ENCODE assay signal across 8 cellular contexts in genomic region chr3:182925330-182925943, GRCh38. TPM values are rescaled to one million over a fixed set of nuclear protein-coding genes. Genes with fewer than 3 reads are reported as not detected.
DNase-seq lines count a peak whose midpoint lies in the region; ATAC-seq and TF ChIP-seq lines count a peak whose summit lies in the region.

No MANE protein-coding gene starts in this region.

- H3K27ac Mint-ChIP-seq in activated CD4-positive, alpha-beta T cell treated with anti-CD3 and anti-CD28 coated beads, Interleukin-2, amount 10 ng/mL, durations not matched to agents 7 days and 5 days: no peak overlapping the region

- WGBS in esophagus squamous epithelium, 2 donors: 32 to 42% methylated on average over 4 of the region's 4 CpGs

- CTCF ChIA-PET in activated CD4-positive, alpha-beta T cell treated with anti-CD3 and anti-CD28 coated beads, Interleukin-2, amount 10 ng/mL, durations not matched to agents 7 days and 5 days (lab: Charles Lee): interaction anchor here (0.6 to 0.9 kb wide), 4 partner anchors 10 to 67 kb away, joined by 3 read pairs; no protein-coding TSS in a partner anchor

- POLR2A ChIA-PET in activated CD4-positive, alpha-beta T cell treated with anti-CD3 and anti-CD28 coated beads, Interleukin-2, amount 10 ng/mL, durations not matched to agents 7 days and 5 days (lab: Charles Lee): no interaction called here

- TF ChIP-seq POLR2A in esophagus squamous epithelium (IDR thresholded peaks at IDR 0.05): no peak

- no peak overlapping the region for H3K27ac ChIP-seq in esophagus squamous epithelium

- no peaks in the 10 kb centered on the region for H3K9me3 ChIP-seq in esophagus squamous epithelium

- ATAC-seq in GM21423 (IDR thresholded peaks at IDR 0.05; ENCODE audit: unreplicated experiment) (peak; percentile 94), HG03457 (IDR thresholded peaks at IDR 0.05; ENCODE audit: unreplicated experiment) (peak; percentile 90)

- H3K4me1 ChIP-seq in esophagus squamous epithelium: peaks cover 0 to 14% (median 5%) of the 10 kb centered on the region in 3 donors

- H3K36me3 ChIP-seq in esophagus squamous epithelium: peaks cover 0 to 12% (median 0%) of the 10 kb centered on the region in 3 donors

- H3K27me3 Mint-ChIP-seq in activated CD4-positive, alpha-beta T cell treated with anti-CD3 and anti-CD28 coated beads, Interleukin-2, amount 10 ng/mL, durations not matched to agents 7 days and 5 days: no peaks in the 10 kb centered on the region

- no peak overlapping the region for H3K4me3 ChIP-seq in fibroblast of villous mesenchyme (ENCODE audit: low read depth, low read length)
- H3K4me3 ChIP-seq in esophagus squamous epithelium: peak overlapping the region in 1 of 4 donors; percentile 6

- no peaks in the 10 kb centered on the region for H3K27me3 ChIP-seq in esophagus squamous epithelium

- intact Hi-C loops in esophagus squamous epithelium (cut with DNase I): no loop called here

- TF ChIP-seq CTCF in GM10266 (IDR thresholded peaks at IDR 0.05; ENCODE audit: control insufficient read depth, insufficient read depth, low read depth, missing control alignments) (no peak), fibroblast of villous mesenchyme (IDR thresholded peaks at IDR 0.05; ENCODE audit: insufficient read depth, low read depth, low read length) (no peak), esophagus squamous epithelium (IDR thresholded peaks at IDR 0.05) (no peak)

- peak; percentile 65 for DNase-seq in GM10266 (ENCODE audit: extremely low spot score)
- peak; percentile 53 for DNase-seq in fibroblast of villous mesenchyme (ENCODE audit: low read depth)
- DNase-seq in mucosa of gallbladder (ENCODE audit: low spot score): no peak
- DNase-seq in esophagus squamous epithelium (lab: John Stamatoyannopoulos, UW): no peak
- no peak for DNase-seq in activated CD4-positive, alpha-beta T cell treated with anti-CD3 and anti-CD28 coated beads, Interleukin-2, amount 10 ng/mL, durations not matched to agents 7 days and 5 days
- DNase-seq in NCI-H2196 treated with DMSO at 0.1 percent for 48 hours (lab: John Stamatoyannopoulos, UW; ENCODE audit: unreplicated experiment): no peak

- H3K36me3 Mint-ChIP-seq in activated CD4-positive, alpha-beta T cell treated with anti-CD3 and anti-CD28 coated beads, Interleukin-2, amount 10 ng/mL, durations not matched to agents 7 days and 5 days (ENCODE audit: low read depth): peaks cover 45% of the 10 kb centered on the region

- H3K4me1 Mint-ChIP-seq in activated CD4-positive, alpha-beta T cell treated with anti-CD3 and anti-CD28 coated beads, Interleukin-2, amount 10 ng/mL, durations not matched to agents 7 days and 5 days: peaks cover 6% of the 10 kb centered on the region

- no peak overlapping the region for H3K4me3 Mint-ChIP-seq in activated CD4-positive, alpha-beta T cell treated with anti-CD3 and anti-CD28 coated beads, Interleukin-2, amount 10 ng/mL, durations not matched to agents 7 days and 5 days

- H3K9me3 Mint-ChIP-seq in activated CD4-positive, alpha-beta T cell treated with anti-CD3 and anti-CD28 coated beads, Interleukin-2, amount 10 ng/mL, durations not matched to agents 7 days and 5 days: peaks cover 5% of the 10 kb centered on the region

RNA-seq across cellular contexts. Expression of gene DCUN1D1, which starts 54.9 kb away (rescaled TPM):
- total RNA-seq in fibroblast of villous mesenchyme (23.2 and 40.2 TPM in 2 replicates), mucosa of gallbladder (45.8 TPM), esophagus squamous epithelium (10 to 100 TPM; 12.6 to 32.6 (median 25.4) TPM)
- 10 to 100 TPM; 54.0 to 54.8 TPM for total RNA-seq in activated CD4-positive, alpha-beta T cell treated with anti-CD3 and anti-CD28 coated beads, Interleukin-2, amount 10 ng/mL, durations not matched to agents 7 days and 5 days

Comparison
In these comparisons a context has a peak if more than half of its experiments do, and no peak if none do; other contexts are left out.
1. DNase-seq: peak in GM10266 (single experiment) and fibroblast of villous mesenchyme (single experiment); none in mucosa of gallbladder (single experiment), esophagus squamous epithelium (single experiment), activated CD4-positive, alpha-beta T cell treated with anti-CD3 and anti-CD28 coated beads, Interleukin-2, amount 10 ng/mL, durations not matched to agents 7 days and 5 days (single experiment) and NCI-H2196 treated with DMSO at 0.1 percent for 48 hours (single experiment).